20 cellular contexts compared by ENCODE assay signal in the genomic region with DNA sequence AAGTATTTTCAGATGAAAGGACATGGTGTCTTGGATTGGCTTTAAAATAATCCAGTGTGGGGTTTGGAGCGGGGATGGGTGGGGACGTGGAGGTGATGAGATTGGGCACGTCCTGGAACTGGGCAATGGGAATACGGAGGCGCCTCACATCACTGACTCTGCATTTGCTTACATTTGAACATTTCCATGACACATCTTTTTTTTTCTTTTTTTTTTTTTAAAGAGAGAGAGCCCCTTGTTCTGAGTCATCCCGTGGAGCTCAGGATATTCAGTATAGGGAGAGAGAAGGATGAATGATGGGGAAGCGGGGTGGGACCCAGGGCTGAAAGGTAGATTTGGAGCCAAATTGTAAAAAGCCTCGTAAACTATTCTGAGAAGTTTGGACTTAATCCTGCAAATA.
DNase-seq lines count a peak whose midpoint lies in the region; ATAC-seq and TF ChIP-seq lines count a peak whose summit lies in the region.
"Had no signal": no experiment of that assay in that cellular context is flagged by ENCODE, and none has a peak within 500 bp of the region (broad histone marks: within the 10 kb centered on the region; RNA-seq: fewer than 3 reads in every experiment).

No MANE protein-coding gene starts in this region.

- H3K4me2 ChIP-seq in hepatocyte = peak overlapping the region; percentile 43
- H3K4me2 ChIP-seq: SK-N-SH had no signal

- peaks cover 0 to 4% of the 10 kb centered on the region in 2 donors for H3K27me3 Mint-ChIP-seq in T-cell

- H3K9me3 Mint-ChIP-seq in T-cell = peaks cover 0 to 3% (median 3%) of the 10 kb centered on the region in 3 donors

- H3K27ac ChIP-seq in hepatocyte = peak overlapping the region; percentile 85
- peak overlapping the region; percentile 38 for H3K27ac ChIP-seq in subcutaneous abdominal adipose tissue (ENCODE audit: low read depth, low read length)
- H3K27ac ChIP-seq: WERI-Rb-1 had no signal

- no peak overlapping the region for H3K4me3 Mint-ChIP-seq in T-cell
- H3K4me3 Mint-ChIP-seq: stimulated activated memory B cell treated with anti-CD40 and anti-IgM and Interleukin-4, amounts not matched to agents 10 μg/mL and 1 μg/mL and 100 μg/mL, for 72 hours had no signal

- POLR2A ChIA-PET in T-cell (lab: Charles Lee) = no interaction called here

- no peaks in the 10 kb centered on the region for H3K9me2 ChIP-seq in hepatocyte (replicated peaks; ENCODE audit: insufficient read depth)
- H3K9me2 ChIP-seq: SK-N-SH had no signal

- H3K27me3 ChIP-seq in adipocyte (replicated peaks; ENCODE audit: control insufficient read depth, insufficient read depth, low read length) = peaks cover 8% of the 10 kb centered on the region
- H3K27me3 ChIP-seq in hepatocyte = no peaks in the 10 kb centered on the region
- H3K27me3 ChIP-seq in subcutaneous abdominal adipose tissue (ENCODE audit: control insufficient read depth in 5 of 5, insufficient read depth in 4 of 5, low read length in 5 of 5) = no peaks in the 10 kb centered on the region

- H3K36me3 ChIP-seq in adipocyte (ENCODE audit: control insufficient read depth, insufficient read depth, low read length, severe bottlenecking) = no peaks in the 10 kb centered on the region
- no peaks in the 10 kb centered on the region for H3K36me3 ChIP-seq in hepatocyte (replicated peaks; ENCODE audit: insufficient read depth, low read depth)
- H3K36me3 ChIP-seq in subcutaneous abdominal adipose tissue (ENCODE audit: control insufficient read depth in 5 of 5, insufficient read depth in 5 of 5, low read length in 5 of 5) = no peaks in the 10 kb centered on the region
- H3K36me3 ChIP-seq: WERI-Rb-1 had no signal

- H2AFZ ChIP-seq in hepatocyte = no peak overlapping the region

- no peak for ATAC-seq in HG02610 (IDR thresholded peaks at IDR 0.05; ENCODE audit: unreplicated experiment)
- no peak for ATAC-seq in T-cell (replicated peaks in 1 of 4)
- ATAC-seq: sciatic nerve; stimulated activated memory B cell treated with anti-CD40 and anti-IgM and Interleukin-4, amounts not matched to agents 10 μg/mL and 1 μg/mL and 100 μg/mL, for 72 hours had no signal

- no peak overlapping the region for H3K27ac Mint-ChIP-seq in T-cell
- H3K27ac Mint-ChIP-seq: stimulated activated memory B cell treated with anti-CD40 and anti-IgM and Interleukin-4, amounts not matched to agents 10 μg/mL and 1 μg/mL and 100 μg/mL, for 72 hours had no signal

- no peaks in the 10 kb centered on the region for H4K20me1 ChIP-seq in hepatocyte (ENCODE audit: insufficient read depth, poor library complexity, severe bottlenecking)

- no peaks in the 10 kb centered on the region for H3K79me2 ChIP-seq in hepatocyte

- peak; percentile 31 for DNase-seq in COLO829 (ENCODE audit: low spot score)
- DNase-seq in adipocyte (ENCODE audit: low read depth) = peak; percentile 13
- DNase-seq in hepatocyte (ENCODE audit: low spot score) = peak; percentile 32
- DNase-seq in T-cell = no peak
- no peak for DNase-seq in pons (ENCODE audit: low spot score)
- no peak for DNase-seq in stimulated activated naive CD4-positive, alpha-beta T cell treated with Interleukin-2 at 50 U/mL for 16 hours (lab: John Stamatoyannopoulos, UW)
- DNase-seq: activated CD8-positive, alpha-beta memory T cell treated with anti-CD3 and anti-CD28 coated beads for 24 hours; activated effector memory CD4-positive, alpha-beta T cell treated with Interleukin-2 at 50 U/mL for 16 hours; AML-193; DMS79 treated with DMSO at 0.1 percent for 48 hours; effector CD8-positive, alpha-beta T cell; naive B cell; NCI-H1048; NCI-H446; SK-N-SH; WERI-Rb-1 had no signal

- no peak for TF ChIP-seq CTCF in hepatocyte (IDR thresholded peaks at IDR 0.05; ENCODE audit: poor library complexity)

- CTCF ChIA-PET in T-cell (lab: Charles Lee) = interaction anchor here in 1 of 2 donors (0.7 kb wide), 1 partner anchor 1473 kb away, joined by 3 read pairs; no protein-coding TSS in a partner anchor

- H3K36me3 Mint-ChIP-seq in T-cell = no peaks in the 10 kb centered on the region
- H3K36me3 Mint-ChIP-seq: naive B cell; stimulated activated memory B cell treated with anti-CD40 and anti-IgM and Interleukin-4, amounts not matched to agents 10 μg/mL and 1 μg/mL and 100 μg/mL, for 72 hours had no signal

- H3K9ac ChIP-seq in adipocyte (ENCODE audit: low read length) (peak overlapping the region; percentile 81), subcutaneous abdominal adipose tissue (ENCODE audit: low read length in 5 of 5) (no peak overlapping the region)
- H3K9ac ChIP-seq: SK-N-SH had no signal

- H3K4me1 Mint-ChIP-seq in T-cell = no peaks in the 10 kb centered on the region
- H3K4me1 Mint-ChIP-seq: naive B cell; stimulated activated memory B cell treated with anti-CD40 and anti-IgM and Interleukin-4, amounts not matched to agents 10 μg/mL and 1 μg/mL and 100 μg/mL, for 72 hours had no signal

- H3K4me3 ChIP-seq in adipocyte (ENCODE audit: low read length) = no peak overlapping the region
- H3K4me3 ChIP-seq in hepatocyte = no peak overlapping the region
- H3K4me3 ChIP-seq in subcutaneous abdominal adipose tissue (ENCODE audit: low read depth in 1 of 5, low read length in 5 of 5) = no peak overlapping the region

- H3K4me1 ChIP-seq in adipocyte (ENCODE audit: control insufficient read depth, insufficient read depth, low read length) (peaks cover 41% of the 10 kb centered on the region), hepatocyte (ENCODE audit: insufficient read depth) (peaks cover 40% of the 10 kb centered on the region), subcutaneous abdominal adipose tissue (ENCODE audit: control insufficient read depth in 5 of 5, insufficient read depth in 5 of 5, low read length in 5 of 5) (peaks cover 17 to 42% (median 38%) of the 10 kb centered on the region in 5 donors)

- 62% methylated on average over 8 of the region's 8 CpGs for WGBS in hepatocyte (ENCODE audit: low lambda C conversion rate, missing lambda C conversion rate)

- H3K9me3 ChIP-seq in adipocyte (ENCODE audit: control insufficient read depth, low read length) = peaks cover 23% of the 10 kb centered on the region
- H3K9me3 ChIP-seq in hepatocyte (ENCODE audit: low read depth) = no peaks in the 10 kb centered on the region
- peaks cover 0 to 3% (median 3%) of the 10 kb centered on the region in 5 donors for H3K9me3 ChIP-seq in subcutaneous abdominal adipose tissue (ENCODE audit: control insufficient read depth in 5 of 5, low read length in 5 of 5)
- H3K9me3 ChIP-seq: SK-N-SH had no signal

Comparison
In these comparisons a context has a peak if more than half of its experiments do, and no peak if none do; other contexts are left out.
1. DNase-seq: peak in COLO829 (single experiment), adipocyte (single experiment) and hepatocyte (single experiment); none in T-cell (0 of 34), pons (single experiment) and stimulated activated naive CD4-positive, alpha-beta T cell treated with Interleukin-2 at 50 U/mL for 16 hours (single experiment).